In genomic region chr2:86223098-86223681, GRCh38 we compare ENCODE assay signal across 9 cellular contexts. TPM values are rescaled to one million over a fixed set of nuclear protein-coding genes. Genes with fewer than 3 reads are reported as not detected.
DNase-seq lines count a peak whose midpoint lies in the region; ATAC-seq and TF ChIP-seq lines count a peak whose summit lies in the region.
"Had no signal": no experiment of that assay in that cellular context is flagged by ENCODE, and none has a peak within 500 bp of the region (broad histone marks: within the 10 kb centered on the region; RNA-seq: fewer than 3 reads in every experiment).

No MANE protein-coding gene starts in this region.

- no peaks in the 10 kb centered on the region for H3K9me3 ChIP-seq in endodermal cell (ENCODE audit: control insufficient read depth, low read length)
- H3K9me3 ChIP-seq in lower lobe of right lung: no peaks in the 10 kb centered on the region
- H3K9me3 ChIP-seq in suprapubic skin: no peaks in the 10 kb centered on the region
- H3K9me3 ChIP-seq in CD4-positive, alpha-beta memory T cell (ENCODE audit: control insufficient read depth in 1 of 2, low read length in 2 of 2): no peaks in the 10 kb centered on the region

- no peaks in the 10 kb centered on the region for H3K36me3 Mint-ChIP-seq in endodermal cell (ENCODE audit: low read depth)
- H3K36me3 Mint-ChIP-seq in CD4-positive, alpha-beta memory T cell: no peaks in the 10 kb centered on the region

- no peak overlapping the region for H3K9ac ChIP-seq in endodermal cell (ENCODE audit: extremely low read depth, low read length, poor library complexity, severe bottlenecking)

- intact Hi-C loops in lower lobe of right lung (cut with DNase I): no loop called here
- intact Hi-C loops in CD4-positive, alpha-beta memory T cell (cut with micrococcal nuclease): loop anchor here (10.0 kb wide), 1 partner anchor 222 kb away; the partner anchor contains the start of gene KDM3A

- TF ChIP-seq POLR2A in suprapubic skin (IDR thresholded peaks at IDR 0.05): no peak

- H3K4me1 Mint-ChIP-seq in endodermal cell: peaks cover 10% of the 10 kb centered on the region
- peaks cover 2 to 19% (median 7%) of the 10 kb centered on the region in 4 donors for H3K4me1 Mint-ChIP-seq in CD4-positive, alpha-beta memory T cell

- H3K4me3 Mint-ChIP-seq in endodermal cell: no peak overlapping the region
- no peak overlapping the region for H3K4me3 Mint-ChIP-seq in CD4-positive, alpha-beta memory T cell

- H3K27me3 Mint-ChIP-seq in endodermal cell (ENCODE audit: insufficient read depth): peaks cover 6% of the 10 kb centered on the region
- H3K27me3 Mint-ChIP-seq in CD4-positive, alpha-beta memory T cell: no peaks in the 10 kb centered on the region

- CTCF ChIA-PET in CD4-positive, alpha-beta memory T cell (lab: Charles Lee; ENCODE audit: partially characterized antibody): interaction anchor here (0.7 kb wide), 1 partner anchor 84 kb away, joined by 3 read pairs; no protein-coding TSS in a partner anchor

- 43 to 78% methylated on average over 3 to 7 of the region's 8 CpGs for WGBS in endodermal cell (ENCODE audit: insufficient coverage in 1 of 2, insufficient read length in 1 of 2), 2 experiments
- 31% methylated on average over 7 of the region's 8 CpGs for WGBS in suprapubic skin

- peak overlapping the region; percentile 2 for H3K27ac ChIP-seq in endodermal cell (ENCODE audit: low read depth, low read length)
- no peak overlapping the region for H3K27ac ChIP-seq in lower lobe of right lung
- peak overlapping the region; percentile 51 for H3K27ac ChIP-seq in suprapubic skin
- H3K27ac ChIP-seq in CD4-positive, alpha-beta memory T cell (ENCODE audit: low read depth, low read length): no peak overlapping the region

- DNase-seq in NCI-H226 (peak; percentile 51), endodermal cell (peak; percentile 66), lower lobe of right lung (no peak), suprapubic skin (ENCODE audit: low spot score in 2 of 2) (no peak), GM20000 (ENCODE audit: low spot score) (no peak)
- no peak for DNase-seq in CD4-positive, alpha-beta memory T cell
- DNase-seq: NCI-H524 treated with DMSO at 0.1 percent for 48 hours had no signal

- POLR2A ChIA-PET in CD4-positive, alpha-beta memory T cell (lab: Charles Lee; ENCODE audit: partially characterized antibody): interaction anchor here (3.2 kb wide), 1 partner anchor 218 kb away, joined by 13 read pairs; the partner anchor contains the start of gene KDM3A

- H3K4me3 ChIP-seq in endodermal cell (ENCODE audit: low read length): no peak overlapping the region
- H3K4me3 ChIP-seq in lower lobe of right lung: no peak overlapping the region
- H3K4me3 ChIP-seq in suprapubic skin: no peak overlapping the region
- no peak overlapping the region for H3K4me3 ChIP-seq in CD4-positive, alpha-beta memory T cell (ENCODE audit: low read length in 2 of 2)

- H3K27ac Mint-ChIP-seq in endodermal cell: no peak overlapping the region
- peak overlapping the region in 1 of 7 donors; percentile 13 for H3K27ac Mint-ChIP-seq in CD4-positive, alpha-beta memory T cell

- H3K27me3 ChIP-seq in endodermal cell (ENCODE audit: control insufficient read depth, insufficient read depth, low read length, poor library complexity, severe bottlenecking): no peaks in the 10 kb centered on the region
- H3K27me3 ChIP-seq in lower lobe of right lung (ENCODE audit: low read depth): no peaks in the 10 kb centered on the region
- H3K27me3 ChIP-seq in suprapubic skin: no peaks in the 10 kb centered on the region
- H3K27me3 ChIP-seq in CD4-positive, alpha-beta memory T cell (ENCODE audit: insufficient read depth, low read length): no peaks in the 10 kb centered on the region

- H3K36me3 ChIP-seq in endodermal cell (ENCODE audit: control insufficient read depth, insufficient read depth, low read length) (no peaks in the 10 kb centered on the region), lower lobe of right lung (no peaks in the 10 kb centered on the region), suprapubic skin (no peaks in the 10 kb centered on the region)
- no peaks in the 10 kb centered on the region for H3K36me3 ChIP-seq in CD4-positive, alpha-beta memory T cell (ENCODE audit: insufficient read depth, low read length)

- ATAC-seq in lower lobe of right lung (peak; percentile 15 to 23), HG03442 (IDR thresholded peaks at IDR 0.05; ENCODE audit: unreplicated experiment) (no peak), GM21381 (IDR thresholded peaks at IDR 0.05; ENCODE audit: unreplicated experiment) (no peak)

- H3K4me1 ChIP-seq in endodermal cell (ENCODE audit: control insufficient read depth, insufficient read depth, low read length) (no peaks in the 10 kb centered on the region), lower lobe of right lung (peaks cover 41% of the 10 kb centered on the region), suprapubic skin (peaks cover 39% of the 10 kb centered on the region)
- peaks cover 4% of the 10 kb centered on the region for H3K4me1 ChIP-seq in CD4-positive, alpha-beta memory T cell (ENCODE audit: insufficient read depth, low read length)

- no peak for TF ChIP-seq EP300 in suprapubic skin (IDR thresholded peaks at IDR 0.05)

- H3K9me3 Mint-ChIP-seq in endodermal cell: no peaks in the 10 kb centered on the region
- no peaks in the 10 kb centered on the region for H3K9me3 Mint-ChIP-seq in CD4-positive, alpha-beta memory T cell

- TF ChIP-seq CTCF in endodermal cell (conservative IDR thresholded peaks at IDR 0.05) (no peak), lower lobe of right lung (IDR thresholded peaks at IDR 0.05) (no peak), suprapubic skin (IDR thresholded peaks at IDR 0.05) (no peak), GM20000 (IDR thresholded peaks at IDR 0.05; ENCODE audit: extremely low read depth, missing control alignments) (no peak)

RNA-seq across cellular contexts. Expression of gene MRPL35, which starts 23.9 kb away (rescaled TPM):
- total RNA-seq in endodermal cell: 10 to 100 TPM; 29.8 to 30.9 TPM
- 31.9 TPM for polyA plus RNA-seq in endodermal cell (2013, experiment 1 of 2)
- polyA plus RNA-seq in endodermal cell (2013, experiment 2 of 2): 33.6 TPM
- 22.5 TPM for total RNA-seq in lower lobe of right lung
- total RNA-seq in suprapubic skin: 10 to 100 TPM; 10.7 to 28.1 (median 24.2) TPM
- 10 to 100 TPM; 24.1 to 26.1 TPM for total RNA-seq in CD4-positive, alpha-beta memory T cell
- polyA plus RNA-seq in CD4-positive, alpha-beta memory T cell: 10 to 100 TPM; 30.9 to 39.6 TPM

RNA-seq across cellular contexts. Expression of gene IMMT, which starts 27.9 kb away (rescaled TPM):
- total RNA-seq in endodermal cell (10 to 100 TPM; 96.8 to 99.9 TPM), lower lobe of right lung (58.0 TPM), suprapubic skin (10 to 100 TPM; 39.5 to 73.2 (median 46.7) TPM)
- 108 TPM for polyA plus RNA-seq in endodermal cell (2013, experiment 1 of 2)
- polyA plus RNA-seq in endodermal cell (2013, experiment 2 of 2): 101 TPM
- 10 to 100 TPM; 77.2 to 82.7 TPM for total RNA-seq in CD4-positive, alpha-beta memory T cell
- polyA plus RNA-seq in CD4-positive, alpha-beta memory T cell: 10 to 100 TPM; 49.8 to 78.9 TPM

Comparison
In these comparisons a context has a peak if more than half of its experiments do, and no peak if none do; other contexts are left out.
1. DNase-seq: peak in NCI-H226 (single experiment) and endodermal cell (single experiment); none in lower lobe of right lung (single experiment), suprapubic skin (0 of 2), GM20000 (single experiment) and CD4-positive, alpha-beta memory T cell (0 of 5).
2. H3K27ac ChIP-seq: peak in endodermal cell (single experiment) and suprapubic skin (single experiment); none in lower lobe of right lung (single experiment) and CD4-positive, alpha-beta memory T cell (single experiment).
3. ATAC-seq: peak in lower lobe of right lung (2 of 2); none in HG03442 (single experiment) and GM21381 (single experiment).